ENCODE assay signal across 26 cellular contexts in genomic region chr5:169151051-169151805, GRCh38.
"Had no signal": no experiment of that assay in that cellular context is flagged by ENCODE, and none has a peak within 500 bp of the region (broad histone marks: within the 10 kb centered on the region; RNA-seq: fewer than 3 reads in every experiment).

No MANE protein-coding gene starts in this region.

- H3K9me3 Mint-ChIP-seq: activated CD4-positive, alpha-beta memory T cell treated with anti-CD3 and anti-CD28 coated beads, Interleukin-2, amount 10 ng/mL, durations not matched to agents 7 days and 5 days; activated naive CD8-positive, alpha-beta T cell treated with anti-CD3 and anti-CD28 coated beads for 36 hours; activated T-cell treated with anti-CD3 and anti-CD28 coated beads, Interleukin-2, amount 50 U/mL, for 72 hours; activated T-helper 17 cell treated with anti-CD3 and anti-CD28 coated beads, Interleukin-2, amount 50 U/mL, for 72 hours had no signal

- H3K27me3 ChIP-seq: cardiac muscle cell had no signal

- H3K27ac ChIP-seq: cardiac muscle cell, SK-N-MC, WERI-Rb-1 had no signal

- FAIRE-seq: K562 had no signal

- H3K4me3 Mint-ChIP-seq: activated CD4-positive, alpha-beta memory T cell treated with anti-CD3 and anti-CD28 coated beads, Interleukin-2, amount 10 ng/mL, durations not matched to agents 7 days and 5 days; activated naive CD8-positive, alpha-beta T cell treated with anti-CD3 and anti-CD28 coated beads for 36 hours; activated T-cell treated with anti-CD3 and anti-CD28 coated beads, Interleukin-2, amount 50 U/mL, for 72 hours; activated T-helper 17 cell treated with anti-CD3 and anti-CD28 coated beads, Interleukin-2, amount 50 U/mL, for 72 hours had no signal

- H3K4me1 Mint-ChIP-seq: activated CD4-positive, alpha-beta memory T cell treated with anti-CD3 and anti-CD28 coated beads, Interleukin-2, amount 10 ng/mL, durations not matched to agents 7 days and 5 days; activated naive CD8-positive, alpha-beta T cell treated with anti-CD3 and anti-CD28 coated beads for 36 hours; activated T-helper 17 cell treated with anti-CD3 and anti-CD28 coated beads, Interleukin-2, amount 50 U/mL, for 72 hours had no signal

- H3K4me3 ChIP-seq: cardiac muscle cell, K562, SK-N-MC had no signal

- H3K36me3 Mint-ChIP-seq: activated naive CD8-positive, alpha-beta T cell treated with anti-CD3 and anti-CD28 coated beads for 36 hours had no signal

- H3K36me3 ChIP-seq: cardiac muscle cell, WERI-Rb-1 had no signal

- H3K27ac Mint-ChIP-seq: activated CD4-positive, alpha-beta memory T cell treated with anti-CD3 and anti-CD28 coated beads, Interleukin-2, amount 10 ng/mL, durations not matched to agents 7 days and 5 days; activated naive CD8-positive, alpha-beta T cell treated with anti-CD3 and anti-CD28 coated beads for 36 hours; activated T-cell treated with anti-CD3 and anti-CD28 coated beads, Interleukin-2, amount 50 U/mL, for 72 hours; activated T-helper 17 cell treated with anti-CD3 and anti-CD28 coated beads, Interleukin-2, amount 50 U/mL, for 72 hours had no signal

- DNase-seq: activated CD4-positive, alpha-beta memory T cell treated with anti-CD3 and anti-CD28 coated beads, Interleukin-2, amount 10 ng/mL, durations not matched to agents 7 days and 5 days; activated CD4-positive, alpha-beta T cell treated with anti-CD3 and anti-CD28 coated beads for 1 hour; activated CD4-positive, alpha-beta T cell treated with anti-CD3 and anti-CD28 coated beads for 48 hours; activated CD4-positive, CD25-positive, alpha-beta regulatory T cell; activated CD8-positive, alpha-beta memory T cell treated with anti-CD3 and anti-CD28 coated beads for 24 hours; activated effector memory CD4-positive, alpha-beta T cell treated with anti-CD3 and anti-CD28 coated beads, Interleukin-2, amount 50 U/mL, for 16 hours; activated naive CD4-positive, alpha-beta T cell; activated naive CD4-positive, alpha-beta T cell treated with anti-CD3 and anti-CD28 coated beads, Interleukin-2, amount 50 U/mL, for 16 hours; activated naive CD8-positive, alpha-beta T cell treated with anti-CD3 and anti-CD28 coated beads for 36 hours; activated T-cell treated with anti-CD3 and anti-CD28 coated beads, Interleukin-2, amount 50 U/mL, for 1 hour; activated T-cell treated with anti-CD3 and anti-CD28 coated beads, Interleukin-2, amount 50 U/mL, for 72 hours; amniotic stem cell; aorta; NCI-H1105; NCI-H1417 treated with DMSO at 0.1 percent for 48 hours; NCI-H1930; NCI-H345; NCI-H524 treated with DMSO at 0.1 percent for 48 hours; OCI-M1; Right ventricle myocardium superior; T1000; WERI-Rb-1 had no signal

- H3K27me3 Mint-ChIP-seq: activated T-helper 17 cell treated with anti-CD3 and anti-CD28 coated beads, Interleukin-2, amount 50 U/mL, for 72 hours had no signal
